ENCODE assay signal across 9 cellular contexts in genomic region chr7:2759736-2760097, GRCh38.
DNase-seq lines count a peak whose midpoint lies in the region; ATAC-seq, FAIRE-seq and TF ChIP-seq lines count a peak whose summit lies in the region.
"Had no signal": no experiment of that assay in that cellular context is flagged by ENCODE, and none has a peak within 500 bp of the region (broad histone marks: within the 10 kb centered on the region; RNA-seq: fewer than 3 reads in every experiment).

No MANE protein-coding gene starts in this region.

- in situ Hi-C loops in K562 (cut with MboI): no loop called here

- peak overlapping the region; percentile 26; the same call in 2 of the 3 replicates for H3K27ac ChIP-seq in K562 (ENCODE audit: extremely low read depth, low read depth, low read length)
- peak overlapping the region in 3 of 4 donors; percentile 32 to 68 (median 41) for H3K27ac ChIP-seq in upper lobe of left lung

- H3K4me3 ChIP-seq in K562: no peak overlapping the region
- H3K4me3 ChIP-seq in upper lobe of left lung: no peak overlapping the region

- H3K36me3 Mint-ChIP-seq in activated T-cell treated with anti-CD3 and anti-CD28 coated beads, Interleukin-2, amount 50 U/mL, for 72 hours (ENCODE audit: insufficient read depth in 2 of 2): peaks cover 7 to 22% of the 10 kb centered on the region in 2 donors

- H3K9ac ChIP-seq in K562 (ENCODE audit: insufficient read depth in 1 of 2, low read depth in 2 of 2, low read length in 2 of 2): peak overlapping the region in 1 of 2 experiments; percentile 79; a peak in 3 of 4 replicates

- BruUV-seq in K562 (replicated peaks; lab: Mats Ljungman, UMichigan): no TSS peak

- peak overlapping the region; percentile 49 to 58 for H3K4me3 Mint-ChIP-seq in activated T-cell treated with anti-CD3 and anti-CD28 coated beads, Interleukin-2, amount 50 U/mL, for 72 hours

- TF ChIP-seq POLR2A in K562 (conservative IDR thresholded peaks at IDR 0.05) (no peak), upper lobe of left lung (IDR thresholded peaks at IDR 0.05) (no peak)

- H2AFZ ChIP-seq in K562 (ENCODE audit: low read depth, low read length): no peak overlapping the region

- ATAC-seq in activated T-cell treated with anti-CD3 and anti-CD28 coated beads, Interleukin-2, amount 50 U/mL, for 72 hours (replicated peaks in 1 of 2): no peak
- ATAC-seq in K562 (no peak), upper lobe of left lung (ENCODE audit: low FRiP score in 2 of 2) (no peak), GM18519 (IDR thresholded peaks at IDR 0.05; ENCODE audit: low FRiP score, unreplicated experiment) (no peak), GM19395 (IDR thresholded peaks at IDR 0.05; ENCODE audit: unreplicated experiment) (no peak)

- no peak for DNase-seq in activated T-cell treated with anti-CD3 and anti-CD28 coated beads, Interleukin-2, amount 50 U/mL, for 72 hours
- DNase-seq in activated T-cell treated with anti-CD3 and anti-CD28 coated beads, Interleukin-2, amount 50 U/mL, for 48 hours: no peak
- DNase-seq in K562 (ENCODE audit: extremely low read depth in 1 of 4, low spot score in 3 of 4) (no peak), midbrain (lab: John Stamatoyannopoulos, UW) (peak; percentile 52), upper lobe of left lung (no peak), A172 (ENCODE audit: low spot score) (no peak)
- DNase-seq: SW 1271 had no signal

- H3K4me1 ChIP-seq in K562 (replicated peaks in 1 of 2; ENCODE audit: control insufficient read depth in 2 of 2, insufficient read depth in 2 of 2, low read length in 2 of 2) (peaks cover 32 to 61% of the 10 kb centered on the region in 2 experiments), upper lobe of left lung (peaks cover 47 to 58% (median 54%) of the 10 kb centered on the region in 4 donors)

- H4K20me1 ChIP-seq in K562 (replicated peaks; ENCODE audit: control insufficient read depth, insufficient read depth, low read length): 0 out of 2 replicates have a peak, but pooled peaks cover 3% of the 10 kb centered on the region

- 0 out of 2 replicates have a peak overlapping the region, but pooled peaks have one; percentile 33 for H3K4me2 ChIP-seq in K562 (ENCODE audit: insufficient read depth, low read length)

- H3K4me1 Mint-ChIP-seq in activated T-cell treated with anti-CD3 and anti-CD28 coated beads, Interleukin-2, amount 50 U/mL, for 72 hours (ENCODE audit: low read depth): peaks cover 53% of the 10 kb centered on the region

- H3K36me3 ChIP-seq in K562 (ENCODE audit: control insufficient read depth, insufficient read depth, low read length): peaks cover 6% of the 10 kb centered on the region; the same call in 1 of the 3 replicates
- H3K36me3 ChIP-seq in upper lobe of left lung: peaks cover 0 to 3% (median 0%) of the 10 kb centered on the region in 4 donors

- no peak for FAIRE-seq in K562 (lab: Jason Lieb, UNC)

- intact Hi-C loops in K562 (cut with micrococcal nuclease): loop anchor here (2.0 to 10.0 kb wide), 3 partner anchors 25 to 85 kb away; partner anchors contain the start of gene GNA12

- WGBS in K562 (ENCODE audit: insufficient coverage, low coverage, missing lambda C conversion rate): 90% methylated on average over 7 of the region's 8 CpGs
- WGBS in upper lobe of left lung, 2 donors: 81% methylated on average over 8 of the region's 8 CpGs

- no peak for TF ChIP-seq CTCF in K562 (IDR thresholded peaks at IDR 0.05 in 2 of 3, conservative IDR thresholded peaks at IDR 0.05 in 1 of 3; ENCODE audit: insufficient read depth in 2 of 3, low read depth in 1 of 3, low read length in 3 of 3)
- TF ChIP-seq CTCF in upper lobe of left lung (IDR thresholded peaks at IDR 0.05): no peak

- H3K9me1 ChIP-seq in K562 (ENCODE audit: control insufficient read depth, insufficient read depth, low read length): no peaks in the 10 kb centered on the region

- H3K9me3 ChIP-seq in K562 (replicated peaks; ENCODE audit: control insufficient read depth, insufficient read depth, low read depth, low read length): no peaks in the 10 kb centered on the region
- no peaks in the 10 kb centered on the region for H3K9me3 ChIP-seq in upper lobe of left lung

- H3K79me2 ChIP-seq in K562 (ENCODE audit: control insufficient read depth, insufficient read depth, low read length): peaks cover 19% of the 10 kb centered on the region; the same call in 2 of the 3 replicates

- CTCF ChIA-PET in K562 (lab: Yijun Ruan, JAX; ENCODE audit: low intra/inter-chr PET ratio): no interaction called here

- H3K27me3 ChIP-seq in K562 (ENCODE audit: control insufficient read depth in 2 of 2, insufficient read depth in 2 of 2, low read length in 2 of 2) (no peaks in the 10 kb centered on the region), upper lobe of left lung (no peaks in the 10 kb centered on the region)

- no peak for TF ChIP-seq RAD21 in K562 (CRISPR knock-in tag; conservative IDR thresholded peaks at IDR 0.05 in 1 of 2, IDR thresholded peaks at IDR 0.05 in 1 of 2)

- H3K27me3 Mint-ChIP-seq in activated T-cell treated with anti-CD3 and anti-CD28 coated beads, Interleukin-2, amount 50 U/mL, for 72 hours (ENCODE audit: low read depth): no peaks in the 10 kb centered on the region

- POLR2A ChIA-PET in K562 (lab: Yijun Ruan, JAX): no interaction called here

- no peaks in the 10 kb centered on the region for H3K9me3 Mint-ChIP-seq in activated T-cell treated with anti-CD3 and anti-CD28 coated beads, Interleukin-2, amount 50 U/mL, for 72 hours

- peak overlapping the region; percentile 9 for H3K27ac Mint-ChIP-seq in activated T-cell treated with anti-CD3 and anti-CD28 coated beads, Interleukin-2, amount 50 U/mL, for 72 hours

- TF ChIP-seq EP300 in K562 (IDR thresholded peaks at IDR 0.05; ENCODE audit: low read length) (no peak), upper lobe of left lung (IDR thresholded peaks at IDR 0.05) (no peak)

TF ChIP-seq in K562, 482 proteins besides CTCF, POLR2A, EP300 and RAD21 (continues in another document):
- no peak for TF ChIP-seq ZNF639 (CRISPR knock-in tag; conservative IDR thresholded peaks at IDR 0.05 in 1 of 2, IDR thresholded peaks at IDR 0.05 in 1 of 2)
- TF ChIP-seq TFE3 (CRISPR knock-in tag; IDR thresholded peaks at IDR 0.05): peak; percentile 56
- no peak for TF ChIP-seq BRF2 (IDR thresholded peaks at IDR 0.05; ENCODE audit: borderline replicate concordance, insufficient read depth, insufficient read length)
- TF ChIP-seq SMAD4 (CRISPR knock-in tag; conservative IDR thresholded peaks at IDR 0.05): no peak
- peak; percentile 35; the same call in 1 of the 2 replicates for TF ChIP-seq RAD51 (IDR thresholded peaks at IDR 0.05; ENCODE audit: borderline replicate concordance, low read depth)
- TF ChIP-seq ATF2 (CRISPR knock-in tag; IDR thresholded peaks at IDR 0.05): no peak
